Comparison of ENCODE assay signal across 8 cellular contexts in genomic region chr5:108481355-108481931, GRCh38.
DNase-seq lines count a peak whose midpoint lies in the region; ATAC-seq and TF ChIP-seq lines count a peak whose summit lies in the region.

No MANE protein-coding gene starts in this region.

- no peaks in the 10 kb centered on the region for H3K27me3 ChIP-seq in BE2C

- no peaks in the 10 kb centered on the region for H3K9me3 ChIP-seq in BE2C

- no peaks in the 10 kb centered on the region for H3K9me3 Mint-ChIP-seq in nephron progenitor cell

- no peaks in the 10 kb centered on the region for H3K4me1 Mint-ChIP-seq in nephron progenitor cell

- H3K36me3 ChIP-seq in BE2C: no peaks in the 10 kb centered on the region

- no peak overlapping the region for H3K27ac Mint-ChIP-seq in nephron progenitor cell

- peak; percentile 66 for TF ChIP-seq CTCF in BE2C (IDR thresholded peaks at IDR 0.05; ENCODE audit: low read depth, low read length)
- peak; percentile 39 for TF ChIP-seq CTCF in cardiac fibroblast (IDR thresholded peaks at IDR 0.05; ENCODE audit: low read depth, low read length)
- peak; percentile 39 for TF ChIP-seq CTCF in nephron progenitor cell (IDR thresholded peaks at IDR 0.05)

- H3K36me3 Mint-ChIP-seq in nephron progenitor cell (ENCODE audit: low read depth): no peaks in the 10 kb centered on the region

- no peaks in the 10 kb centered on the region for H3K4me1 ChIP-seq in BE2C

- no peaks in the 10 kb centered on the region for H3K27me3 Mint-ChIP-seq in nephron progenitor cell (ENCODE audit: low read depth, poor library complexity)

- H3K4me3 ChIP-seq in BE2C (ENCODE audit: low read depth, low read length): no peak overlapping the region
- no peak overlapping the region for H3K4me3 ChIP-seq in cardiac fibroblast (replicated peaks in 1 of 2; ENCODE audit: low read depth in 2 of 2, low read length in 2 of 2)

- DNase-seq in BE2C (peak; percentile 21), NCI-H1694 treated with DMSO at 0.1 percent for 48 hours (lab: John Stamatoyannopoulos, UW) (peak; percentile 39), cardiac fibroblast (ENCODE audit: low read depth in 2 of 2) (peak; percentile 43 to 46), nephron progenitor cell (no peak), HK-2 (ENCODE audit: unreplicated experiment) (no peak)
- DNase-seq in stimulated activated CD4-positive, alpha-beta T cell treated with anti-CD3 and anti-CD28 coated beads, Interleukin-2, amount 100 ng/mL, for 48 hours: no peak

- peak; percentile 73 for ATAC-seq in GM19351 (IDR thresholded peaks at IDR 0.05; ENCODE audit: unreplicated experiment)
- ATAC-seq in GM21717 (IDR thresholded peaks at IDR 0.05; ENCODE audit: unreplicated experiment): no peak

- no peak overlapping the region for H3K4me3 Mint-ChIP-seq in nephron progenitor cell

Comparison
In these comparisons a context has a peak if more than half of its experiments do, and no peak if none do; other contexts are left out.
1. DNase-seq: peak in BE2C (single experiment), NCI-H1694 treated with DMSO at 0.1 percent for 48 hours (single experiment) and cardiac fibroblast (2 of 2); none in nephron progenitor cell (single experiment), stimulated activated CD4-positive, alpha-beta T cell treated with anti-CD3 and anti-CD28 coated beads, Interleukin-2, amount 100 ng/mL, for 48 hours (0 of 2) and HK-2 (single experiment).
2. Peak in every context shown above with its lines, with median percentiles within 50 percentile points of each other: CTCF ChIP-seq.